In the genomic region with DNA sequence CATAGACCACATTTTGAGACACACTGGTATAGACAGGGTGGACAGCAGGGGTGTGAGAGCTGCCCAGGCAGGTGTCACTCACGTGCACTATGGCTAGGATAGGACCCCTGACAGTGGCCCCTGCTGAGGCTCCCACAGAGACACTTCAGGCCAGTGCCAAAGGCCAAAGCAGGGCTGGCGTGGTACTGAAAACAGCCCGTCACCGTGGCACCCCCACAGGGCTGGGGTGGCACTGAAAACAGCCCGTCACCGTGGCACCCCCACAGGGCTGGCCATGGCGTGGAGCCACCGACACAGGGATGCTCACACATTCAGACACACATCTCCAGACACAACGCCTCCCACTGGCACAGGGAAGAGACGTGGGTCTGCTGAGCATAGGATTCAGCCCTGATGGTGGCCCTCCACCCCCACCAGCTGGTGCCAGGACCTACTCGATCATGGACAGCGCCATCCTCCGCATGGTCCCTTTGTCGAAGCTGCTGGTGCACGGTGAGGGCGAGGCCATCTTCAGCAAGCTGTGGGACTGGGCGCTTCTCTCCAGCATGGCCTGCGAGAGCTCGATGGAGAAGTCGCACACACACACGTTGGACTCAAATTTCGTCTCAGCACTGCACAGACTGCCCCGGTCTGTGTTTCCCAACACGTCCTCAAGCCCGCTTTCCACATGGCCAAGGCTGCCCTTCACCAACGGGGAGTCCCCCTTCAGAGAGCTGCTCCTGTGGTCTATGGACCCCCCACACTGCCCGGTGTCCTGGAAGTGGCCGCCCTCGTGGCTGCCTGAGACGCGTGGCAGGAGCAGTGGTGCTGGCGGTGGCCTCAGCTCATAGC, we compare ENCODE assay signal across 1 cellular context.
A peak's percentile ranks its signal among the peaks of the same experiment; 100 is the strongest.
TF ChIP-seq lines count a peak whose summit lies in the region.

No MANE protein-coding gene starts in this region.

TF ChIP-seq in HepG2, 621 proteins besides CTCF, POLR2A, EP300 and RAD21:
- TF ChIP-seq ZNF572 (CRISPR knock-in tag; IDR thresholded peaks at IDR 0.05) (no peak), RXRA (CRISPR knock-in tag; IDR thresholded peaks at IDR 0.05) (no peak), HOXA3 (CRISPR knock-in tag; IDR thresholded peaks at IDR 0.05) (no peak), ZNF547 (CRISPR knock-in tag; IDR thresholded peaks at IDR 0.05) (no peak), ZBTB7A (CRISPR knock-in tag; IDR thresholded peaks at IDR 0.05) (no peak), AGO2 (optimal IDR thresholded peaks at IDR 0.05; ENCODE audit: low read depth, low read length) (peak; percentile 57), THYN1 (CRISPR knock-in tag; IDR thresholded peaks at IDR 0.05; ENCODE audit: borderline replicate concordance, low read depth) (no peak), SRF (IDR thresholded peaks at IDR 0.05; ENCODE audit: low read depth, low read length) (no peak)
- TF ChIP-seq, protein P1, sequence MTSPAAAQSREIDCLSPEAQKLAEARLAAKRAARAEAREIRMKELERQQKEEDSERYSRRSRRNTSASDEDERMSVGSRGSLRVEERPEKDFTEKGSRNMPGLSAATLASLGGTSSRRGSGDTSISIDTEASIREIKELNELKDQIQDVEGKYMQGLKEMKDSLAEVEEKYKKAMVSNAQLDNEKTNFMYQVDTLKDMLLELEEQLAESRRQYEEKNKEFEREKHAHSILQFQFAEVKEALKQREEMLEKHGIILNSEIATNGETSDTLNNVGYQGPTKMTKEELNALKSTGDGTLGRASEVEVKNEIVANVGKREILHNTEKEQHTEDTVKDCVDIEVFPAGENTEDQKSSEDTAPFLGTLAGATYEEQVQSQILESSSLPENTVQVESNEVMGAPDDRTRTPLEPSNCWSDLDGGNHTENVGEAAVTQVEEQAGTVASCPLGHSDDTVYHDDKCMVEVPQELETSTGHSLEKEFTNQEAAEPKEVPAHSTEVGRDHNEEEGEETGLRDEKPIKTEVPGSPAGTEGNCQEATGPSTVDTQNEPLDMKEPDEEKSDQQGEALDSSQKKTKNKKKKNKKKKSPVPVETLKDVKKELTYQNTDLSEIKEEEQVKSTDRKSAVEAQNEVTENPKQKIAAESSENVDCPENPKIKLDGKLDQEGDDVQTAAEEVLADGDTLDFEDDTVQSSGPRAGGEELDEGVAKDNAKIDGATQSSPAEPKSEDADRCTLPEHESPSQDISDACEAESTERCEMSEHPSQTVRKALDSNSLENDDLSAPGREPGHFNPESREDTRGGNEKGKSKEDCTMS (CRISPR knock-in tag; conservative IDR thresholded peaks at IDR 0.05): no peak
- TF ChIP-seq, protein P2, sequence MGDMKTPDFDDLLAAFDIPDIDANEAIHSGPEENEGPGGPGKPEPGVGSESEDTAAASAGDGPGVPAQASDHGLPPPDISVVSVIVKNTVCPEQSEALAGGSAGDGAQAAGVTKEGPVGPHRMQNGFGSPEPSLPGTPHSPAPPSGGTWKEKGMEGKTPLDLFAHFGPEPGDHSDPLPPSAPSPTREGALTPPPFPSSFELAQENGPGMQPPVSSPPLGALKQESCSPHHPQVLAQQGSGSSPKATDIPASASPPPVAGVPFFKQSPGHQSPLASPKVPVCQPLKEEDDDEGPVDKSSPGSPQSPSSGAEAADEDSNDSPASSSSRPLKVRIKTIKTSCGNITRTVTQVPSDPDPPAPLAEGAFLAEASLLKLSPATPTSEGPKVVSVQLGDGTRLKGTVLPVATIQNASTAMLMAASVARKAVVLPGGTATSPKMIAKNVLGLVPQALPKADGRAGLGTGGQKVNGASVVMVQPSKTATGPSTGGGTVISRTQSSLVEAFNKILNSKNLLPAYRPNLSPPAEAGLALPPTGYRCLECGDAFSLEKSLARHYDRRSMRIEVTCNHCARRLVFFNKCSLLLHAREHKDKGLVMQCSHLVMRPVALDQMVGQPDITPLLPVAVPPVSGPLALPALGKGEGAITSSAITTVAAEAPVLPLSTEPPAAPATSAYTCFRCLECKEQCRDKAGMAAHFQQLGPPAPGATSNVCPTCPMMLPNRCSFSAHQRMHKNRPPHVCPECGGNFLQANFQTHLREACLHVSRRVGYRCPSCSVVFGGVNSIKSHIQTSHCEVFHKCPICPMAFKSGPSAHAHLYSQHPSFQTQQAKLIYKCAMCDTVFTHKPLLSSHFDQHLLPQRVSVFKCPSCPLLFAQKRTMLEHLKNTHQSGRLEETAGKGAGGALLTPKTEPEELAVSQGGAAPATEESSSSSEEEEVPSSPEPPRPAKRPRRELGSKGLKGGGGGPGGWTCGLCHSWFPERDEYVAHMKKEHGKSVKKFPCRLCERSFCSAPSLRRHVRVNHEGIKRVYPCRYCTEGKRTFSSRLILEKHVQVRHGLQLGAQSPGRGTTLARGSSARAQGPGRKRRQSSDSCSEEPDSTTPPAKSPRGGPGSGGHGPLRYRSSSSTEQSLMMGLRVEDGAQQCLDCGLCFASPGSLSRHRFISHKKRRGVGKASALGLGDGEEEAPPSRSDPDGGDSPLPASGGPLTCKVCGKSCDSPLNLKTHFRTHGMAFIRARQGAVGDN (CRISPR knock-in tag; IDR thresholded peaks at IDR 0.05): peak; percentile 14; the same call in 1 of the 2 replicates
